Comparison of ENCODE assay signal across 22 cellular contexts in the genomic region with DNA sequence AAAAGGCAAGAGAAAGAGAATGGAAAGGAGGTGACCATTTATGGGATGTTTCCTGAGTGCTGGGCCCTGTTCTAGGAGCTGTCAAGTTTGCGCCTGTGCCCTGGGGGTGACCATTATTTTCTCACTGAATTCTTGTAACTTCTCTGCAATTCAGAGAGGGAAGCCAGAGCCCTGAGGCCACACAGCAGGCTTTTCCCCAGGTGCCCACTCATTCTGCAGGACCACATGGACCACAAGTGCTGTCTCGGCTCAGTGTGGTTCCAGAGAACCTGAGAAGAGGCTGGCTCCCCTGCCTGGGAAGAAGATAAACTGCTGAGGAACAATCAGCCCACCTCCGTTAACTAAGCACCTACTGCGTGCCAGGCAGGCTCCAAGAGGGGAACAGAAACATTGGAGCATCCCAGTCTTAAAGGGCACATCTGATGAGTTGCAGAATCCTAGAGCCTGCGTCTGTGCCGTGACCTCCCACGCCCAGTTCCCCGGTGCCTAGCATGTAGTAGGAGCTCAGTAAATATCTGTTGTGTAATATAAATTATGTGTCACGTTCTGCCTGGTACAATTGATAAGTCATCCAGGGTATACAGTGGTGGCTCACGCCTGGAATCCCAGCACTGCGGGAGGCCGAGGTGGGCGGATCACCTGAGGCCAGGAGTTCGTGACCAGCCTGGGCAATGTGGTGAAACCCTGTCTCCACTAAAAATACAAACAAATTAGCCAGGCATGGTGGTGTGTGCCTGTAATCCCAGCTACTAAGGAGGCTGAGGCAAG. TPM values are rescaled to one million over a fixed set of nuclear protein-coding genes. Genes with fewer than 3 reads are reported as not detected.
"Had no signal": no experiment of that assay in that cellular context is flagged by ENCODE, and none has a peak within 500 bp of the region (broad histone marks: within the 10 kb centered on the region; RNA-seq: fewer than 3 reads in every experiment).

No MANE protein-coding gene starts in this region.

- H3K27ac ChIP-seq: body of pancreas, heart left ventricle, parathyroid adenoma, transverse colon had no signal

- DNase-seq: activated CD4-positive, alpha-beta T cell treated with anti-CD3 and anti-CD28 coated beads for 48 hours; activated CD8-positive, alpha-beta memory T cell treated with anti-CD3 and anti-CD28 coated beads, Interleukin-2, amount 50 U/mL, for 4 hours; activated CD8-positive, alpha-beta T cell treated with anti-CD3 and anti-CD28 coated beads for 36 hours; activated gamma-delta T cell treated with Interleukin-2 at 50 U/mL for 16 hours; activated naive CD8-positive, alpha-beta T cell treated with anti-CD3 and anti-CD28 coated beads for 36 hours; amygdala; body of pancreas; cortex of kidney; effector CD8-positive, alpha-beta T cell; heart left ventricle; immature natural killer cell; stimulated activated CD4-positive, alpha-beta T cell treated with anti-CD3 and anti-CD28 coated beads, Interleukin-4, amount 100 ng/mL, for 24 hours; stimulated activated naive CD4-positive, alpha-beta T cell; substantia nigra; T-helper 2 cell; transverse colon had no signal

- H3K27me3 Mint-ChIP-seq: activated CD8-positive, alpha-beta T cell treated with anti-CD3 and anti-CD28 coated beads for 36 hours; activated naive CD8-positive, alpha-beta T cell treated with anti-CD3 and anti-CD28 coated beads for 36 hours; central memory CD8-positive, alpha-beta T cell had no signal

- FAIRE-seq: frontal cortex had no signal

- H3K4me3 ChIP-seq: body of pancreas, heart left ventricle, transverse colon had no signal

- H3K36me3 ChIP-seq: transverse colon had no signal

- H3K9me3 Mint-ChIP-seq: activated CD8-positive, alpha-beta T cell treated with anti-CD3 and anti-CD28 coated beads for 36 hours; activated naive CD8-positive, alpha-beta T cell treated with anti-CD3 and anti-CD28 coated beads for 36 hours; central memory CD8-positive, alpha-beta T cell; immature natural killer cell; WTC11 had no signal

- H3K36me3 Mint-ChIP-seq: activated naive CD8-positive, alpha-beta T cell treated with anti-CD3 and anti-CD28 coated beads for 36 hours; immature natural killer cell; WTC11 had no signal

- H3K27me3 ChIP-seq: body of pancreas, heart left ventricle, transverse colon had no signal

- H3K4me1 Mint-ChIP-seq: activated naive CD8-positive, alpha-beta T cell treated with anti-CD3 and anti-CD28 coated beads for 36 hours had no signal

- H3K27ac Mint-ChIP-seq: activated CD8-positive, alpha-beta T cell treated with anti-CD3 and anti-CD28 coated beads for 36 hours; activated naive CD8-positive, alpha-beta T cell treated with anti-CD3 and anti-CD28 coated beads for 36 hours; immature natural killer cell had no signal

- H3K4me1 ChIP-seq: body of pancreas, parathyroid adenoma, transverse colon had no signal

- ATAC-seq: activated CD8-positive, alpha-beta T cell treated with anti-CD3 and anti-CD28 coated beads for 36 hours; body of pancreas; heart left ventricle; WTC11 had no signal

- H3K9me3 ChIP-seq: body of pancreas, heart left ventricle, transverse colon had no signal

- H3K4me3 Mint-ChIP-seq: activated CD8-positive, alpha-beta T cell treated with anti-CD3 and anti-CD28 coated beads for 36 hours; activated naive CD8-positive, alpha-beta T cell treated with anti-CD3 and anti-CD28 coated beads for 36 hours; central memory CD8-positive, alpha-beta T cell; immature natural killer cell; WTC11 had no signal

RNA-seq across cellular contexts. Expression of a gene that starts 31.6 kb away (rescaled TPM):
- total RNA-seq: activated CD8-positive, alpha-beta T cell treated with anti-CD3 and anti-CD28 coated beads for 36 hours; body of pancreas; frontal cortex; skeletal muscle tissue had no signal
- polyA plus RNA-seq: heart left ventricle, immature natural killer cell had no signal

RNA-seq across cellular contexts. Expression of a gene that starts 51.4 kb away (rescaled TPM):
- total RNA-seq: activated CD8-positive, alpha-beta T cell treated with anti-CD3 and anti-CD28 coated beads for 36 hours; activated naive CD8-positive, alpha-beta T cell treated with anti-CD3 and anti-CD28 coated beads for 36 hours; body of pancreas; frontal cortex; heart left ventricle; lung microvascular endothelial cell; skeletal muscle tissue had no signal
- polyA plus RNA-seq: heart left ventricle, immature natural killer cell had no signal
